24 cellular contexts compared by ENCODE assay signal in the genomic region with DNA sequence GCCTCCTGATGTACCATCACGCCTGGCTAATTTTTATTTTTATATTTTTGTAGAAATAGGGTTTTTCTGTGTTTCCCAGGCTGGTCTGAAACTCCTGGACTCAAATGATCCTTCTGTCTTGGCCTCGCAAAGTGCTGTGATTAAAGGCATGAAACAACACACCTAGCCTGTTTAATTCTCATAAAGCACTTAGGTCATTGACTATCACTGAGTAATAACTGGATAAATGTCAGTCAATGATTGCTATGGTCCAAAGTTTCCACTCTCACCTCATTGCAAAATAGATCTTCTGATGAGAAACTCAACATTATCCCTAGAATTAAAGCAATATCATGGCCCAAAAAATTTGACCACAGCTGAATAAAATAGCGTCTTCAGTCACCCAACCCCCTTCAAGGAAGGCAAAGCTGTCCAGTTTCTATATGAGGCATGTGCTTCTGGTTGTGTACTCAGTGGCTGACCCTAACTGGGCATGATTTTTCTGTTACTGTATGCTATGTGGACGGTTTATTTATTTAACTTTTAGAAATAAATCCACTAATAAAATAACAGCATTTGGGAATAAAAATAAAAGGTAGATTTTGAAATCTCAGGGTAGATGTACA.
A peak's percentile ranks its signal among the peaks of the same experiment; 100 is the strongest.
DNase-seq lines count a peak whose midpoint lies in the region; ATAC-seq lines count a peak whose summit lies in the region.
"Had no signal": no experiment of that assay in that cellular context is flagged by ENCODE, and none has a peak within 500 bp of the region (broad histone marks: within the 10 kb centered on the region; RNA-seq: fewer than 3 reads in every experiment).

No MANE protein-coding gene starts in this region.

- peaks cover 0 to 7% of the 10 kb centered on the region in 2 donors for H3K9me3 Mint-ChIP-seq in activated naive CD4-positive, alpha-beta T cell treated with anti-CD3 and anti-CD28 coated beads, Interleukin-2, amount 50 U/mL, for 72 hours
- peaks cover 4% of the 10 kb centered on the region for H3K9me3 Mint-ChIP-seq in activated naive CD4-positive, alpha-beta T cell treated with anti-CD3 and anti-CD28 coated beads, Interleukin-2, amount 10 ng/mL, durations not matched to agents 7 days and 5 days
- H3K9me3 Mint-ChIP-seq in activated T-helper 2 cell treated with anti-CD3 and anti-CD28 coated beads, Interferon-gamma antibody, Interleukin-2, Interleukin-4, amounts not matched to agents 10 μg/mL and 5 μg/mL and 100 μg/mL, durations not matched to agents 14 hours and 24 hours and 36 hours, result peaks cover 4% of the 10 kb centered on the region
- H3K9me3 Mint-ChIP-seq in stimulated activated naive CD8-positive, alpha-beta T cell treated with anti-CD3 and anti-CD28 coated beads, Interleukin-15, amount 100 ng/mL, for 72 hours, result peaks cover 0 to 6% of the 10 kb centered on the region in 2 donors
- H3K9me3 Mint-ChIP-seq: CD4-positive, alpha-beta T cell; HFFc6 had no signal

- H3K27me3 Mint-ChIP-seq in activated naive CD4-positive, alpha-beta T cell treated with anti-CD3 and anti-CD28 coated beads, Interleukin-2, amount 10 ng/mL, durations not matched to agents 7 days and 5 days, result no peaks in the 10 kb centered on the region
- H3K27me3 Mint-ChIP-seq in activated T-helper 2 cell treated with anti-CD3 and anti-CD28 coated beads, Interferon-gamma antibody, Interleukin-2, Interleukin-4, amounts not matched to agents 10 μg/mL and 5 μg/mL and 100 μg/mL, durations not matched to agents 14 hours and 24 hours and 36 hours (ENCODE audit: low read depth), result no peaks in the 10 kb centered on the region
- no peaks in the 10 kb centered on the region for H3K27me3 Mint-ChIP-seq in stimulated activated naive CD8-positive, alpha-beta T cell treated with anti-CD3 and anti-CD28 coated beads, Interleukin-15, amount 100 ng/mL, for 72 hours
- H3K27me3 Mint-ChIP-seq: CD4-positive, alpha-beta T cell; IgD-negative memory B cell had no signal

- intact Hi-C loops in activated T-helper 2 cell treated with anti-CD3 and anti-CD28 coated beads, Interferon-gamma antibody, Interleukin-2, Interleukin-4, amounts not matched to agents 10 μg/mL and 5 μg/mL and 100 μg/mL, durations not matched to agents 14 hours and 24 hours and 36 hours (cut with micrococcal nuclease), result loop anchor here (1.0 to 2.0 kb wide), 2 partner anchors 9 to 28 kb away; no protein-coding TSS in a partner anchor

- H3K27ac Mint-ChIP-seq in activated naive CD4-positive, alpha-beta T cell treated with anti-CD3 and anti-CD28 coated beads, Interleukin-2, amount 50 U/mL, for 72 hours, result peak overlapping the region in 1 of 2 donors; percentile 58
- H3K27ac Mint-ChIP-seq in activated naive CD4-positive, alpha-beta T cell treated with anti-CD3 and anti-CD28 coated beads, Interleukin-2, amount 10 ng/mL, durations not matched to agents 7 days and 5 days, result no peak overlapping the region
- H3K27ac Mint-ChIP-seq in activated T-helper 2 cell treated with anti-CD3 and anti-CD28 coated beads, Interferon-gamma antibody, Interleukin-2, Interleukin-4, amounts not matched to agents 10 μg/mL and 5 μg/mL and 100 μg/mL, durations not matched to agents 14 hours and 24 hours and 36 hours, result peak overlapping the region; percentile 55
- H3K27ac Mint-ChIP-seq in stimulated activated naive CD8-positive, alpha-beta T cell treated with anti-CD3 and anti-CD28 coated beads, Interleukin-15, amount 100 ng/mL, for 72 hours, result peak overlapping the region in 1 of 2 donors; percentile 92
- H3K27ac Mint-ChIP-seq: CD4-positive, alpha-beta T cell; HFFc6; IgD-negative memory B cell had no signal

- DNase-seq in activated naive CD4-positive, alpha-beta T cell treated with anti-CD3 and anti-CD28 coated beads, Interleukin-2, amount 50 U/mL, for 72 hours (ENCODE audit: low spot score in 2 of 2), result no peak
- DNase-seq in activated naive CD4-positive, alpha-beta T cell treated with anti-CD3 and anti-CD28 coated beads, Interleukin-2, amount 10 ng/mL, durations not matched to agents 7 days and 5 days, result no peak
- no peak for DNase-seq in activated T-helper 2 cell treated with anti-CD3 and anti-CD28 coated beads, Interferon-gamma antibody, Interleukin-2, Interleukin-4, amounts not matched to agents 10 μg/mL and 5 μg/mL and 100 μg/mL, durations not matched to agents 14 hours and 24 hours and 36 hours (ENCODE audit: low spot score)
- peak in 1 of 2 donors; percentile 31 for DNase-seq in stimulated activated naive CD8-positive, alpha-beta T cell treated with anti-CD3 and anti-CD28 coated beads, Interleukin-15, amount 100 ng/mL, for 72 hours
- no peak for DNase-seq in OCI-M1 (lab: John Stamatoyannopoulos, UW)
- DNase-seq in MV-4-11 (lab: John Stamatoyannopoulos, UW), result no peak
- DNase-seq: AML-193; CD4-positive, alpha-beta T cell; GOT3; HFFc6; MM.1S; NCI-H1048; NCI-H1417; NCI-H1694; NCI-H2029 treated with DMSO at 0.1 percent for 48 hours; NCI-H446 treated with DMSO at 0.1 percent for 48 hours; NCI-H526; NCI-H82; NK-92 treated with Interleukin-12 subunit alpha and Interleukin-12 subunit beta, amount 100 ng/mL, for 24 hours; PC-9; Right ventricle myocardium superior had no signal

- CTCF ChIA-PET in activated naive CD4-positive, alpha-beta T cell treated with anti-CD3 and anti-CD28 coated beads, Interleukin-2, amount 10 ng/mL, durations not matched to agents 7 days and 5 days (lab: Charles Lee), result interaction anchor here (0.8 to 2.2 kb wide), 3 partner anchors 8 to 94 kb away, joined by 3 to 5 read pairs (median 3); no protein-coding TSS in a partner anchor

- no peak overlapping the region for H3K4me3 Mint-ChIP-seq in activated naive CD4-positive, alpha-beta T cell treated with anti-CD3 and anti-CD28 coated beads, Interleukin-2, amount 10 ng/mL, durations not matched to agents 7 days and 5 days
- no peak overlapping the region for H3K4me3 Mint-ChIP-seq in activated T-helper 2 cell treated with anti-CD3 and anti-CD28 coated beads, Interferon-gamma antibody, Interleukin-2, Interleukin-4, amounts not matched to agents 10 μg/mL and 5 μg/mL and 100 μg/mL, durations not matched to agents 14 hours and 24 hours and 36 hours (ENCODE audit: low read depth)
- H3K4me3 Mint-ChIP-seq in stimulated activated naive CD8-positive, alpha-beta T cell treated with anti-CD3 and anti-CD28 coated beads, Interleukin-15, amount 100 ng/mL, for 72 hours, result peak overlapping the region; percentile 14 to 27
- H3K4me3 Mint-ChIP-seq: CD4-positive, alpha-beta T cell; HFFc6; IgD-negative memory B cell had no signal

- peak; percentile 61 to 63 for ATAC-seq in activated naive CD4-positive, alpha-beta T cell treated with anti-CD3 and anti-CD28 coated beads, Interleukin-2, amount 50 U/mL, for 72 hours
- ATAC-seq in HG03159 (IDR thresholded peaks at IDR 0.05; ENCODE audit: unreplicated experiment), result peak; percentile 46
- peak; percentile 79 for ATAC-seq in stimulated activated naive CD8-positive, alpha-beta T cell treated with anti-CD3 and anti-CD28 coated beads, Interleukin-15, amount 100 ng/mL, for 72 hours
- ATAC-seq: A549 had no signal

- peaks cover 7% of the 10 kb centered on the region in 2 donors for H3K36me3 Mint-ChIP-seq in activated naive CD4-positive, alpha-beta T cell treated with anti-CD3 and anti-CD28 coated beads, Interleukin-2, amount 50 U/mL, for 72 hours
- peaks cover 22% of the 10 kb centered on the region for H3K36me3 Mint-ChIP-seq in activated naive CD4-positive, alpha-beta T cell treated with anti-CD3 and anti-CD28 coated beads, Interleukin-2, amount 10 ng/mL, durations not matched to agents 7 days and 5 days
- peaks cover under 1% of the 10 kb centered on the region for H3K36me3 Mint-ChIP-seq in activated T-helper 2 cell treated with anti-CD3 and anti-CD28 coated beads, Interferon-gamma antibody, Interleukin-2, Interleukin-4, amounts not matched to agents 10 μg/mL and 5 μg/mL and 100 μg/mL, durations not matched to agents 14 hours and 24 hours and 36 hours (ENCODE audit: low read depth)
- H3K36me3 Mint-ChIP-seq: IgD-negative memory B cell had no signal

- peaks cover 17% of the 10 kb centered on the region for H3K4me1 Mint-ChIP-seq in activated naive CD4-positive, alpha-beta T cell treated with anti-CD3 and anti-CD28 coated beads, Interleukin-2, amount 10 ng/mL, durations not matched to agents 7 days and 5 days
- peaks cover 22% of the 10 kb centered on the region for H3K4me1 Mint-ChIP-seq in activated T-helper 2 cell treated with anti-CD3 and anti-CD28 coated beads, Interferon-gamma antibody, Interleukin-2, Interleukin-4, amounts not matched to agents 10 μg/mL and 5 μg/mL and 100 μg/mL, durations not matched to agents 14 hours and 24 hours and 36 hours (ENCODE audit: low read depth)
- H3K4me1 Mint-ChIP-seq in stimulated activated naive CD8-positive, alpha-beta T cell treated with anti-CD3 and anti-CD28 coated beads, Interleukin-15, amount 100 ng/mL, for 72 hours, result peaks cover 18% of the 10 kb centered on the region

Comparison
In these comparisons a context has a peak if more than half of its experiments do, and no peak if none do; other contexts are left out.
1. H3K4me3 Mint-ChIP-seq: peak in stimulated activated naive CD8-positive, alpha-beta T cell treated with anti-CD3 and anti-CD28 coated beads, Interleukin-15, amount 100 ng/mL, for 72 hours (2 of 2); none in activated naive CD4-positive, alpha-beta T cell treated with anti-CD3 and anti-CD28 coated beads, Interleukin-2, amount 10 ng/mL, durations not matched to agents 7 days and 5 days (single experiment) and activated T-helper 2 cell treated with anti-CD3 and anti-CD28 coated beads, Interferon-gamma antibody, Interleukin-2, Interleukin-4, amounts not matched to agents 10 μg/mL and 5 μg/mL and 100 μg/mL, durations not matched to agents 14 hours and 24 hours and 36 hours (single experiment).
2. Peak in every context shown above with its lines, with median percentiles within 50 percentile points of each other: ATAC-seq.